ENCODE assay signal across 18 cellular contexts in genomic region chr15:66786222-66786621, GRCh38.
A peak's percentile ranks its signal among the peaks of the same experiment; 100 is the strongest.
DNase-seq lines count a peak whose midpoint lies in the region; ATAC-seq and TF ChIP-seq lines count a peak whose summit lies in the region.
"Had no signal": no experiment of that assay in that cellular context is flagged by ENCODE, and none has a peak within 500 bp of the region (broad histone marks: within the 10 kb centered on the region; RNA-seq: fewer than 3 reads in every experiment).

No MANE protein-coding gene starts in this region.

- no peaks in the 10 kb centered on the region for H3K27me3 ChIP-seq in BLaER1

- DNase-seq in HFFc6 (no peak), WTC11 (ENCODE audit: low spot score) (no peak), mesenteric fat pad (ENCODE audit: low spot score) (peak; percentile 16), T-helper 1 cell (no peak)
- DNase-seq: Calu3; CD8-positive, alpha-beta T cell; DMS53; KBM-7; NCI-H1105; NCI-H2081 treated with DMSO at 0.1 percent for 48 hours; NCI-H748 treated with DMSO at 0.1 percent for 48 hours; NK-92 treated with Interleukin-12 subunit alpha and Interleukin-12 subunit beta, amount 100 ng/mL, for 24 hours; SHP77 treated with DMSO at 0.1 percent for 48 hours had no signal

- H3K9me3 Mint-ChIP-seq in HFFc6 (no peaks in the 10 kb centered on the region), WTC11 (peaks cover 4% of the 10 kb centered on the region)
- H3K9me3 Mint-ChIP-seq: CD8-positive, alpha-beta T cell had no signal

- no peak overlapping the region for H3K4me3 Mint-ChIP-seq in HFFc6
- no peak overlapping the region for H3K4me3 Mint-ChIP-seq in WTC11
- H3K4me3 Mint-ChIP-seq: CD8-positive, alpha-beta T cell had no signal

- H3K9ac ChIP-seq in BLaER1: no peak overlapping the region

- peaks cover 29% of the 10 kb centered on the region for H3K4me1 ChIP-seq in BLaER1

- TF ChIP-seq CTCF in HFFc6 (IDR thresholded peaks at IDR 0.05): no peak
- TF ChIP-seq CTCF in WTC11 (IDR thresholded peaks at IDR 0.05): no peak

- H3K4me2 ChIP-seq in BLaER1: peak overlapping the region; percentile 40
- H3K4me2 ChIP-seq: A549 had no signal

- no peak overlapping the region for H3K27ac ChIP-seq in BLaER1

- H3K36me3 Mint-ChIP-seq in HFFc6 (ENCODE audit: low read depth): peaks cover 9% of the 10 kb centered on the region
- no peaks in the 10 kb centered on the region for H3K36me3 Mint-ChIP-seq in WTC11
- H3K36me3 Mint-ChIP-seq: CD8-positive, alpha-beta T cell had no signal

- no peak overlapping the region for H3K4me3 ChIP-seq in BLaER1
- H3K4me3 ChIP-seq: A549 had no signal

- peak overlapping the region; percentile 51; the same call in 1 of the 2 replicates for H3K27ac Mint-ChIP-seq in HFFc6
- peak overlapping the region; percentile 1; the same call in 1 of the 2 replicates for H3K27ac Mint-ChIP-seq in WTC11
- H3K27ac Mint-ChIP-seq: CD8-positive, alpha-beta T cell had no signal

- no peaks in the 10 kb centered on the region for H4K20me1 ChIP-seq in BLaER1

- H3K36me3 ChIP-seq in BLaER1: no peaks in the 10 kb centered on the region

- H3K27me3 Mint-ChIP-seq in HFFc6 (ENCODE audit: insufficient read depth) (peaks cover 2% of the 10 kb centered on the region; the same call in 1 of the 2 replicates), WTC11 (ENCODE audit: low read depth) (no peaks in the 10 kb centered on the region)

- CTCF ChIA-PET in WTC11 (lab: Charles Lee): no interaction called here

- no peak for ATAC-seq in WTC11
- ATAC-seq in HG03159 (IDR thresholded peaks at IDR 0.05; ENCODE audit: unreplicated experiment): no peak
- no peak for ATAC-seq in GM21786 (IDR thresholded peaks at IDR 0.05; ENCODE audit: unreplicated experiment)
- ATAC-seq in GM18867 (IDR thresholded peaks at IDR 0.05; ENCODE audit: unreplicated experiment): no peak
- ATAC-seq: CD8-positive, alpha-beta T cell had no signal

- POLR2A ChIA-PET in WTC11 (lab: Charles Lee): no interaction called here

- H3K4me1 Mint-ChIP-seq in HFFc6 (ENCODE audit: low read depth) (peaks cover 60% of the 10 kb centered on the region), WTC11 (peaks cover 8% of the 10 kb centered on the region; the same call in 1 of the 2 replicates)

- no peaks in the 10 kb centered on the region for H3K9me3 ChIP-seq in BLaER1
- H3K9me3 ChIP-seq: A549 had no signal

TF ChIP-seq in WTC11, 78 proteins besides CTCF, POLR2A, EP300 and RAD21:
- TF ChIP-seq NR3C1 (CRISPR knock-in tag; conservative IDR thresholded peaks at IDR 0.05; ENCODE audit: low read depth): no peak
- TF ChIP-seq IRF1 (CRISPR knock-in tag; IDR thresholded peaks at IDR 0.05): no peak
- no peak for TF ChIP-seq ZNF121 (CRISPR knock-in tag; IDR thresholded peaks at IDR 0.05)
- TF ChIP-seq FOXJ3 (CRISPR knock-in tag; IDR thresholded peaks at IDR 0.05; ENCODE audit: borderline replicate concordance): no peak
